9 cellular contexts compared by ENCODE assay signal in the genomic region with DNA sequence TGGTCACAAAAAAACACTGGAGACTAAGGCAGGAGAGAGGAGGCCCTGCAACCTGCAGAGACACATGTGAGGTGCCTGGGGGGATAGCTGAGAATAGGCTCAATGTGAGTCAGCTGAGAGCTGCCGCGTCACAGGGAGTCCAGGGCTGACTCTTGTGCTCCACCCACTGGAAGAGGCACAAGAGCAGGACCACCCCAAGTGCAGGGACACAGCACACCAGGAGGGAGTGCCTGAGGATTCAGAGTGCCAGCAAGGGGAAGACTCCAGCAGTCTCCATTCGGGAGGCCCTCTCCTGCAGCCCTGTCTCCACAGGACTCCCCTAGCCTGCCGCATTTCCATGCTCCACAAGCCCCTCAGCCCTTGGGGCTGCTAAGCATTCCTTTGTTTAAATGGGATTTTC.
DNase-seq lines count a peak whose midpoint lies in the region; ATAC-seq and TF ChIP-seq lines count a peak whose summit lies in the region.
"Had no signal": no experiment of that assay in that cellular context is flagged by ENCODE, and none has a peak within 500 bp of the region (broad histone marks: within the 10 kb centered on the region; RNA-seq: fewer than 3 reads in every experiment).

No MANE protein-coding gene starts in this region.

- no peak for TF ChIP-seq POLR2A in uterus (IDR thresholded peaks at IDR 0.05)

- H3K4me1 ChIP-seq in uterus: no peaks in the 10 kb centered on the region

- ATAC-seq in GM21528 (IDR thresholded peaks at IDR 0.05; ENCODE audit: low FRiP score, unreplicated experiment): no peak
- ATAC-seq in HG03139 (IDR thresholded peaks at IDR 0.05; ENCODE audit: unreplicated experiment): no peak
- ATAC-seq in HG03521 (IDR thresholded peaks at IDR 0.05; ENCODE audit: unreplicated experiment): no peak

- intact Hi-C loops in uterus (cut with DNase I; ENCODE audit: low total_unique reads): no loop called here

- H3K9me3 ChIP-seq in uterus: no peaks in the 10 kb centered on the region

- H3K27me3 ChIP-seq in uterus: no peaks in the 10 kb centered on the region

- no peak for DNase-seq in AG09309 (ENCODE audit: low read depth)
- DNase-seq in HK-2 (ENCODE audit: unreplicated experiment): peak; percentile 21
- peak; percentile 36 for DNase-seq in activated naive CD4-positive, alpha-beta T cell treated with anti-CD3 and anti-CD28 coated beads, Interleukin-2, amount 50 U/mL, for 16 hours
- DNase-seq in islet precursor cell: peak; percentile 96
- DNase-seq in uterus: no peak
- DNase-seq: SHP77 had no signal

- no peak overlapping the region for H3K27ac ChIP-seq in uterus

- H3K36me3 ChIP-seq in uterus: no peaks in the 10 kb centered on the region

- H3K4me3 ChIP-seq in AG09309 (ENCODE audit: control insufficient read depth, low read depth, low read length) (no peak overlapping the region), uterus (no peak overlapping the region)

- TF ChIP-seq CTCF in AG09309 (IDR thresholded peaks at IDR 0.05; ENCODE audit: control insufficient read depth, insufficient read depth, low read depth, low read length, missing control alignments): peak; percentile 26
- no peak for TF ChIP-seq CTCF in uterus (IDR thresholded peaks at IDR 0.05)

Comparison
In these comparisons a context has a peak if more than half of its experiments do, and no peak if none do; other contexts are left out.
1. DNase-seq: peak in HK-2 (single experiment), activated naive CD4-positive, alpha-beta T cell treated with anti-CD3 and anti-CD28 coated beads, Interleukin-2, amount 50 U/mL, for 16 hours (single experiment) and islet precursor cell (single experiment); none in AG09309 (single experiment) and uterus (0 of 2).